Comparison of ENCODE assay signal across 10 cellular contexts in the genomic region with DNA sequence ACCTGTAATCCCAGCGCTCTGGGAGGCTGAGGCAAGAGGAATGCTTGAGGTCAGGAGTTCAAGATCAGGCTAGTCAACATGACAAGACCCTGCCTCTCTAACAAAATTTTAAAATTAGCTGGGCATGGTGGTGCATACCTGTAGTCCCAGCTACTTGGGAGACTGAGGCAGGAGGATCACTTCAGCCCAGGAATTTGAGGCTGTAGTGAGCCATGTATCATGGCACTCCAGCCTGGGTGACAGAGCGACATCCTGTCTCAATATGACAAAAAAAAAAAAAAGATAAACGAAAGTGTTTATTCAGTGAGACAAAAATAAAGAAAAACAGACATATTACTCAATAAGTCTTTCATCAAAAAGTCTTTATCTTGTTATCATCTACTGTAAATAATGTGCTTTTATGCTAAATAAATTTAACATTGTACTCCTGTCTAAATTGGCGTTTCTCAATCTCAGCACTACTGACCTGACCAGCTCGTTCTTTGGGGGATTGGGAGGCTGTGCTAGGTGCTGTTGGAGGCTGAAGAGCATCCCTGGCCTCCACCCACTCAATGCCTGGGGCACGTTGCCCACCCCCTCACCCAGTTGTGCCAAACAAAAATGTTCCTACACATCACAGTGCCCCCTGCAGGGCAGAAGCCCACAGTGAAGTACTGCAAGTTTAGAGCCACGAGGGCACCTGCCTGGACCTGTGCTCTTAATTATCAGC. TPM values are rescaled to one million over a fixed set of nuclear protein-coding genes. Genes with fewer than 3 reads are reported as not detected.
A peak's percentile ranks its signal among the peaks of the same experiment; 100 is the strongest.
DNase-seq lines count a peak whose midpoint lies in the region; ATAC-seq and TF ChIP-seq lines count a peak whose summit lies in the region.
"Had no signal": no experiment of that assay in that cellular context is flagged by ENCODE, and none has a peak within 500 bp of the region (broad histone marks: within the 10 kb centered on the region; RNA-seq: fewer than 3 reads in every experiment).

No MANE protein-coding gene starts in this region.

- peaks cover 66% of the 10 kb centered on the region for H3K36me3 Mint-ChIP-seq in activated CD4-positive, alpha-beta T cell treated with anti-CD3 and anti-CD28 coated beads, Interleukin-2, amount 10 ng/mL, durations not matched to agents 24 days and 14 days (ENCODE audit: low read depth)

- H3K27ac Mint-ChIP-seq in activated CD4-positive, alpha-beta T cell treated with anti-CD3 and anti-CD28 coated beads, Interleukin-2, amount 10 ng/mL, durations not matched to agents 24 days and 14 days, result no peak overlapping the region
- H3K27ac Mint-ChIP-seq: activated naive CD8-positive, alpha-beta T cell treated with anti-CD3 and anti-CD28 coated beads, Interleukin-2, amount 10 ng/mL, durations not matched to agents 7 days and 5 days; naive B cell had no signal

- ATAC-seq in psoas muscle, result no peak

- no peak overlapping the region for H3K27ac ChIP-seq in psoas muscle
- H3K27ac ChIP-seq in tibial artery, result no peak overlapping the region

- intact Hi-C loops in activated CD4-positive, alpha-beta T cell treated with anti-CD3 and anti-CD28 coated beads, Interleukin-2, amount 10 ng/mL, durations not matched to agents 24 days and 14 days (cut with micrococcal nuclease), result no loop called here
- intact Hi-C loops in psoas muscle (cut with DNase I), result no loop called here
- intact Hi-C loops in tibial artery (cut with DNase I; ENCODE audit: low total_unique reads), result no loop called here

- no peaks in the 10 kb centered on the region for H3K27me3 Mint-ChIP-seq in activated CD4-positive, alpha-beta T cell treated with anti-CD3 and anti-CD28 coated beads, Interleukin-2, amount 10 ng/mL, durations not matched to agents 24 days and 14 days
- H3K27me3 Mint-ChIP-seq: activated naive CD8-positive, alpha-beta T cell treated with anti-CD3 and anti-CD28 coated beads, Interleukin-2, amount 10 ng/mL, durations not matched to agents 7 days and 5 days; naive B cell had no signal

- H3K4me1 Mint-ChIP-seq in activated CD4-positive, alpha-beta T cell treated with anti-CD3 and anti-CD28 coated beads, Interleukin-2, amount 10 ng/mL, durations not matched to agents 24 days and 14 days, result peaks cover 8% of the 10 kb centered on the region
- H3K4me1 Mint-ChIP-seq: naive B cell had no signal

- H3K27me3 ChIP-seq in MG63 (no peaks in the 10 kb centered on the region), psoas muscle (ENCODE audit: insufficient read depth in 3 of 3, low read length in 2 of 3) (no peaks in the 10 kb centered on the region), tibial artery (no peaks in the 10 kb centered on the region)

- H3K4me3 Mint-ChIP-seq in activated CD4-positive, alpha-beta T cell treated with anti-CD3 and anti-CD28 coated beads, Interleukin-2, amount 10 ng/mL, durations not matched to agents 24 days and 14 days, result no peak overlapping the region
- H3K4me3 Mint-ChIP-seq: activated naive CD8-positive, alpha-beta T cell treated with anti-CD3 and anti-CD28 coated beads, Interleukin-2, amount 10 ng/mL, durations not matched to agents 7 days and 5 days; naive B cell had no signal

- WGBS in psoas muscle, 3 donors, result 91 to 95% (median 91%) methylated on average over 7 of the region's 7 CpGs

- peak; percentile 52 for TF ChIP-seq CTCF in cardiac fibroblast (IDR thresholded peaks at IDR 0.05; ENCODE audit: low read depth, low read length)
- TF ChIP-seq CTCF in psoas muscle (IDR thresholded peaks at IDR 0.05), result peak; percentile 15
- TF ChIP-seq CTCF in tibial artery (IDR thresholded peaks at IDR 0.05), result no peak

- no peaks in the 10 kb centered on the region for H3K9me3 Mint-ChIP-seq in activated CD4-positive, alpha-beta T cell treated with anti-CD3 and anti-CD28 coated beads, Interleukin-2, amount 10 ng/mL, durations not matched to agents 24 days and 14 days
- H3K9me3 Mint-ChIP-seq: activated naive CD8-positive, alpha-beta T cell treated with anti-CD3 and anti-CD28 coated beads, Interleukin-2, amount 10 ng/mL, durations not matched to agents 7 days and 5 days; naive B cell had no signal

- H3K4me1 ChIP-seq in psoas muscle, result no peaks in the 10 kb centered on the region
- peaks cover 0 to 24% (median 0%) of the 10 kb centered on the region in 4 donors for H3K4me1 ChIP-seq in tibial artery

- peaks cover 16% of the 10 kb centered on the region; the same call in 1 of the 2 replicates for H3K36me3 ChIP-seq in MG63
- H3K36me3 ChIP-seq in psoas muscle (ENCODE audit: insufficient read depth in 1 of 2, low read depth in 1 of 2), result peaks cover 0 to 43% of the 10 kb centered on the region in 2 donors
- H3K36me3 ChIP-seq in tibial artery, result peaks cover 5 to 28% (median 13%) of the 10 kb centered on the region in 3 donors

- peak; percentile 69 for DNase-seq in activated CD4-positive, alpha-beta T cell treated with anti-CD3 and anti-CD28 coated beads, Interleukin-2, amount 10 ng/mL, durations not matched to agents 24 days and 14 days
- no peak for DNase-seq in activated CD4-positive, alpha-beta T cell treated with anti-CD3 and anti-CD28 coated beads, Interleukin-2, amount 50 U/mL, for 1 hour
- peak; percentile 4 for DNase-seq in MG63
- DNase-seq in cardiac fibroblast (ENCODE audit: low read depth in 2 of 2), result peak in 1 of 2 donors; percentile 12
- no peak for DNase-seq in psoas muscle
- no peak for DNase-seq in activated gamma-delta T cell treated with Interleukin-2 at 50 U/mL for 16 hours
- DNase-seq in tibial artery, result no peak
- DNase-seq in T-helper 9 cell, result no peak
- DNase-seq: activated naive CD8-positive, alpha-beta T cell treated with anti-CD3 and anti-CD28 coated beads, Interleukin-2, amount 10 ng/mL, durations not matched to agents 7 days and 5 days; naive B cell had no signal

- H3K9me3 ChIP-seq in MG63 (no peaks in the 10 kb centered on the region), psoas muscle (no peaks in the 10 kb centered on the region), tibial artery (no peaks in the 10 kb centered on the region)

- no peak overlapping the region for H3K4me3 ChIP-seq in MG63
- no peak overlapping the region for H3K4me3 ChIP-seq in cardiac fibroblast (replicated peaks in 1 of 2; ENCODE audit: low read depth in 2 of 2, low read length in 2 of 2)
- H3K4me3 ChIP-seq in psoas muscle, result no peak overlapping the region
- H3K4me3 ChIP-seq in tibial artery, result no peak overlapping the region

RNA-seq across cellular contexts. Expression of a gene that starts 57.7 kb away (rescaled TPM):
- 94.6 and 96.3 TPM in 2 replicates for total RNA-seq in activated CD4-positive, alpha-beta T cell treated with anti-CD3 and anti-CD28 coated beads, Interleukin-2, amount 10 ng/mL, durations not matched to agents 24 days and 14 days
- total RNA-seq in MG63 (2014; rRNA removed; shearing (Covaris generic); ENCODE audit: low replicate concordance), result 13.8 and 15.6 TPM in 2 replicates
- total RNA-seq in psoas muscle, result 1 to 10 TPM; 2.2 to 3.8 (median 3.2) TPM
- polyA plus RNA-seq in psoas muscle, result 1 to 10 TPM; 1.9 to 3.3 (median 1.9) TPM

RNA-seq across cellular contexts. Expression of a gene that starts 59.3 kb away (rescaled TPM):
- total RNA-seq in activated CD4-positive, alpha-beta T cell treated with anti-CD3 and anti-CD28 coated beads, Interleukin-2, amount 10 ng/mL, durations not matched to agents 24 days and 14 days, result 0.31 and 0.33 TPM in 2 replicates
- 0.16 TPM in 1 of 2 replicates, not detected in the other for total RNA-seq in MG63 (2014; rRNA removed; shearing (Covaris generic); ENCODE audit: low replicate concordance)
- under 1 TPM; 0.47 to 0.82 (median 0.49) TPM for total RNA-seq in psoas muscle
- under 1 TPM; 0.51 to 0.74 (median 0.56) TPM for polyA plus RNA-seq in psoas muscle

Comparison
In these comparisons a context has a peak if more than half of its experiments do, and no peak if none do; other contexts are left out.
1. DNase-seq: peak in activated CD4-positive, alpha-beta T cell treated with anti-CD3 and anti-CD28 coated beads, Interleukin-2, amount 10 ng/mL, durations not matched to agents 24 days and 14 days (single experiment) and MG63 (single experiment); none in activated CD4-positive, alpha-beta T cell treated with anti-CD3 and anti-CD28 coated beads, Interleukin-2, amount 50 U/mL, for 1 hour (single experiment), psoas muscle (0 of 2), activated gamma-delta T cell treated with Interleukin-2 at 50 U/mL for 16 hours (single experiment), tibial artery (0 of 2) and T-helper 9 cell (single experiment).
2. CTCF ChIP-seq: peak in cardiac fibroblast (single experiment) and psoas muscle (single experiment); none in tibial artery (0 of 2).